Comparison of ENCODE assay signal across 30 cellular contexts in genomic region chr11:1129143-1129665, GRCh38. TPM values are rescaled to one million over a fixed set of nuclear protein-coding genes. Genes with fewer than 3 reads are reported as not detected.
DNase-seq lines count a peak whose midpoint lies in the region; ATAC-seq, FAIRE-seq and TF ChIP-seq lines count a peak whose summit lies in the region.
"Had no signal": no experiment of that assay in that cellular context is flagged by ENCODE, and none has a peak within 500 bp of the region (broad histone marks: within the 10 kb centered on the region; RNA-seq: fewer than 3 reads in every experiment).

No MANE protein-coding gene starts in this region.

- H4K20me1 ChIP-seq in K562 (replicated peaks; ENCODE audit: control insufficient read depth, insufficient read depth, low read length), result no peaks in the 10 kb centered on the region; the same call in 1 of the 2 replicates

- WGBS in K562 (ENCODE audit: insufficient coverage, low coverage, missing lambda C conversion rate), result 3% methylated on average over 17 of the region's 17 CpGs

- no peak for TF ChIP-seq POLR2A in K562 (conservative IDR thresholded peaks at IDR 0.05)

- peaks cover 11% of the 10 kb centered on the region for H3K9me3 Mint-ChIP-seq in progenitor cell of endocrine pancreas (ENCODE audit: low read depth)

- in situ Hi-C loops in GM13977 (cut with MboI; ENCODE audit: low pct_unique_long_range_greater_than_20kb, low sequenced_read_pairs, unreplicated experiment), result no loop called here
- in situ Hi-C loops in K562 (cut with MboI), result no loop called here

- TF ChIP-seq EP300 in K562 (IDR thresholded peaks at IDR 0.05; ENCODE audit: low read length), result no peak

- H3K9me1 ChIP-seq in K562 (ENCODE audit: control insufficient read depth, insufficient read depth, low read length), result no peaks in the 10 kb centered on the region

- H2AFZ ChIP-seq in K562 (ENCODE audit: low read depth, low read length), result no peak overlapping the region

- POLR2A ChIA-PET in K562 (lab: Yijun Ruan, JAX), result interaction anchor here (0.6 kb wide), 3 partner anchors 33 to 133 kb away, joined by 3 read pairs; no protein-coding TSS in a partner anchor

- intact Hi-C loops in K562 (cut with micrococcal nuclease), result no loop called here

- no peak for TF ChIP-seq RAD21 in K562 (CRISPR knock-in tag; conservative IDR thresholded peaks at IDR 0.05 in 1 of 2, IDR thresholded peaks at IDR 0.05 in 1 of 2)

- DNase-seq in activated CD8-positive, alpha-beta memory T cell treated with anti-CD3 and anti-CD28 coated beads, Interleukin-2, amount 50 U/mL, for 48 hours, result peak; percentile 28
- no peak for DNase-seq in activated CD8-positive, alpha-beta memory T cell treated with anti-CD3 and anti-CD28 coated beads for 24 hours
- DNase-seq in GM13977 (ENCODE audit: low spot score) (peak; percentile 18), K562 (ENCODE audit: extremely low read depth in 1 of 4, low spot score in 3 of 4) (no peak), progenitor cell of endocrine pancreas (ENCODE audit: low spot score, unreplicated experiment) (peak; percentile 8)
- no peak for DNase-seq in stimulated activated CD8-positive, alpha-beta memory T cell treated with anti-CD3 and anti-CD28 coated beads, Interleukin-4, amount 100 ng/mL, for 48 hours
- DNase-seq: activated CD8-positive, alpha-beta T cell treated with anti-CD3 and anti-CD28 coated beads, Interleukin-2, amount 10 ng/mL, durations not matched to agents 7 days and 5 days; activated T-cell treated with anti-CD3 and anti-CD28 coated beads, Interleukin-2, amount 50 U/mL, for 1 hour; body of pancreas; CD4-positive, alpha-beta memory T cell; NCI-H1092; NCI-H187 treated with DMSO at 0.1 percent for 48 hours; NCI-H2227 treated with DMSO at 0.1 percent for 48 hours; substantia nigra; T-helper 1 cell had no signal

- no peak overlapping the region for H3K4me3 ChIP-seq in K562
- H3K4me3 ChIP-seq: body of pancreas, HAP-1, ovary, Peyer's patch, SJCRH30, spleen, vagina had no signal

- no peaks in the 10 kb centered on the region; the same call in 1 of the 2 replicates for H3K9me3 ChIP-seq in K562 (replicated peaks; ENCODE audit: control insufficient read depth, insufficient read depth, low read depth, low read length)
- H3K9me3 ChIP-seq: body of pancreas, ovary, SJCRH30, vagina had no signal

- H3K4me2 ChIP-seq in K562 (ENCODE audit: insufficient read depth, low read length), result no peak overlapping the region

- no peak for FAIRE-seq in K562 (lab: Jason Lieb, UNC)
- FAIRE-seq: A204.1 had no signal

- H3K27ac Mint-ChIP-seq in progenitor cell of endocrine pancreas, result no peak overlapping the region
- H3K27ac Mint-ChIP-seq: activated CD8-positive, alpha-beta T cell treated with anti-CD3 and anti-CD28 coated beads, Interleukin-2, amount 10 ng/mL, durations not matched to agents 7 days and 5 days; CD4-positive, alpha-beta memory T cell; IgD-negative memory B cell; mesothelial cell of epicardium; nephron had no signal

- BruUV-seq in K562 (replicated peaks; lab: Mats Ljungman, UMichigan), result no TSS peak

- H3K4me1 Mint-ChIP-seq in progenitor cell of endocrine pancreas (ENCODE audit: low read depth), result peaks cover 7% of the 10 kb centered on the region
- H3K4me1 Mint-ChIP-seq: CD4-positive, alpha-beta memory T cell; IgD-negative memory B cell; mesothelial cell of epicardium; nephron had no signal

- H3K4me3 Mint-ChIP-seq in progenitor cell of endocrine pancreas (ENCODE audit: low read depth), result no peak overlapping the region
- H3K4me3 Mint-ChIP-seq: activated CD8-positive, alpha-beta T cell treated with anti-CD3 and anti-CD28 coated beads, Interleukin-2, amount 10 ng/mL, durations not matched to agents 7 days and 5 days; CD4-positive, alpha-beta memory T cell; IgD-negative memory B cell; mesothelial cell of epicardium; nephron had no signal

- H3K27ac ChIP-seq in K562 (ENCODE audit: extremely low read depth, low read depth, low read length), result no peak overlapping the region
- H3K27ac ChIP-seq: body of pancreas, ovary, Peyer's patch, SJCRH30, spleen, vagina had no signal

- H3K79me2 ChIP-seq in K562 (ENCODE audit: control insufficient read depth, insufficient read depth, low read length), result no peaks in the 10 kb centered on the region

- TF ChIP-seq CTCF in GM13977 (IDR thresholded peaks at IDR 0.05; ENCODE audit: extremely low read depth, insufficient read depth, missing control alignments) (no peak), K562 (IDR thresholded peaks at IDR 0.05 in 2 of 3, conservative IDR thresholded peaks at IDR 0.05 in 1 of 3; ENCODE audit: insufficient read depth in 2 of 3, low read depth in 1 of 3, low read length in 3 of 3) (no peak), progenitor cell of endocrine pancreas (IDR thresholded peaks at IDR 0.05; ENCODE audit: unreplicated experiment) (no peak)

- no peaks in the 10 kb centered on the region for H3K36me3 ChIP-seq in K562 (ENCODE audit: control insufficient read depth, insufficient read depth, low read length)
- H3K36me3 ChIP-seq: HAP-1, ovary, Peyer's patch, SJCRH30, spleen, vagina had no signal

- peaks cover 10% of the 10 kb centered on the region for H3K27me3 Mint-ChIP-seq in progenitor cell of endocrine pancreas

- H3K9ac ChIP-seq in K562 (ENCODE audit: insufficient read depth in 1 of 2, low read depth in 2 of 2, low read length in 2 of 2), result no peak overlapping the region

- peaks cover 0 to 55% of the 10 kb centered on the region in 2 experiments; a peak in 2 of 5 replicates for H3K27me3 ChIP-seq in K562 (ENCODE audit: control insufficient read depth in 2 of 2, insufficient read depth in 2 of 2, low read length in 2 of 2)
- H3K27me3 ChIP-seq: ovary, Peyer's patch, vagina had no signal

- peaks cover 0 to 14% of the 10 kb centered on the region in 2 experiments; a peak in 1 of 5 replicates for H3K4me1 ChIP-seq in K562 (replicated peaks in 1 of 2; ENCODE audit: control insufficient read depth in 2 of 2, insufficient read depth in 2 of 2, low read length in 2 of 2)
- H3K4me1 ChIP-seq: body of pancreas, HAP-1, Peyer's patch, SJCRH30, spleen, vagina had no signal

- CTCF ChIA-PET in K562 (lab: Yijun Ruan, JAX; ENCODE audit: low intra/inter-chr PET ratio), result no interaction called here

- no peak; the same call in 2 of the 3 replicates for ATAC-seq in K562
- no peak for ATAC-seq in HG03460 (IDR thresholded peaks at IDR 0.05; ENCODE audit: unreplicated experiment)
- no peak for ATAC-seq in GM21717 (IDR thresholded peaks at IDR 0.05; ENCODE audit: unreplicated experiment)
- ATAC-seq: activated CD8-positive, alpha-beta T cell treated with anti-CD3 and anti-CD28 coated beads, Interleukin-2, amount 10 ng/mL, durations not matched to agents 7 days and 5 days; body of pancreas had no signal

- H3K36me3 Mint-ChIP-seq in progenitor cell of endocrine pancreas (ENCODE audit: insufficient read depth), result peaks cover 2% of the 10 kb centered on the region
- H3K36me3 Mint-ChIP-seq: mesothelial cell of epicardium had no signal

TF ChIP-seq in K562, 482 proteins besides CTCF, POLR2A, EP300 and RAD21 (continues in another document):
- no peak for TF ChIP-seq NR2F6 (CRISPR knock-in tag; IDR thresholded peaks at IDR 0.05)
- no peak for TF ChIP-seq ZNF785 (CRISPR knock-in tag; IDR thresholded peaks at IDR 0.05)

RNA-seq across cellular contexts. Expression of gene MUC5AC, which starts 28.5 kb away (rescaled TPM):
- total RNA-seq in K562 (2011; cell fraction: chromatin; rRNA removed; ENCODE audit: low replicate concordance), result not detected in 2 replicates
- total RNA-seq in K562 (2011; cell fraction: nucleolus; rRNA removed), result not detected in 2 replicates
- not detected in 2 replicates for total RNA-seq in K562 (2011; cell fraction: nucleoplasm; rRNA removed)
- total RNA-seq in K562 (2014; rRNA removed), result not detected in 2 replicates
- not detected in 2 replicates for total RNA-seq in K562 (2014; rRNA removed; fragmentation: Illumina TruSeq; extraction: Trizol)
- not detected in 2 replicates for total RNA-seq in K562 (2015; rRNA removed; fragmentation: Illumina TruSeq; extraction: Trizol)
- under 0.01 TPM in 1 of 2 replicates, not detected in the other for total RNA-seq in K562 (2021)
- polyA plus RNA-seq in K562 (2011; rRNA removed), result not detected in 2 replicates
- polyA plus RNA-seq in K562 (2011; cell fraction: cytosol; rRNA removed), result under 0.01 TPM in 1 of 2 replicates, not detected in the other
- not detected in 2 replicates for polyA plus RNA-seq in K562 (2011; cell fraction: nucleus; rRNA removed)
- polyA plus RNA-seq in K562 (2012), result under 0.01 TPM in 2 replicates
- polyA plus RNA-seq in K562 (2014; fragmentation: Illumina TruSeq; extraction: Trizol), result not detected in 2 replicates
- polyA plus RNA-seq in K562 (2014; fragmentation: Nextera tagmentation; extraction: Ambion mirVana), result not detected
- polyA plus RNA-seq in K562 (2014; rRNA removed), result not detected in 2 replicates
- polyA minus RNA-seq in K562 (2011; rRNA and poly(A)+ RNA removed), result not detected in 2 replicates
- polyA minus RNA-seq in K562 (2011; cell fraction: cytosol; rRNA and poly(A)+ RNA removed), result not detected in 2 replicates
- not detected in 2 replicates for polyA minus RNA-seq in K562 (2011; cell fraction: nucleus; rRNA and poly(A)+ RNA removed)
- total RNA-seq in progenitor cell of endocrine pancreas, result 0.02 TPM in 1 of 2 replicates, not detected in the other
- total RNA-seq: activated CD8-positive, alpha-beta T cell treated with anti-CD3 and anti-CD28 coated beads, Interleukin-2, amount 10 ng/mL, durations not matched to agents 7 days and 5 days; CD4-positive, alpha-beta memory T cell; G401; glomerular endothelial cell; liver; mesothelial cell of epicardium; Peyer's patch; SJCRH30; spleen; vagina had no signal
- polyA plus RNA-seq: CD4-positive, alpha-beta memory T cell; IgD-negative memory B cell; liver; ovary had no signal

RNA-seq across cellular contexts. Expression of gene MUC2, which starts 54.5 kb away (rescaled TPM):
- 0.05 and 0.49 TPM in 2 replicates for total RNA-seq in K562 (2011; cell fraction: chromatin; rRNA removed; ENCODE audit: low replicate concordance)
- under 0.01 TPM in 1 of 2 replicates, not detected in the other for total RNA-seq in K562 (2011; cell fraction: nucleolus; rRNA removed)
- total RNA-seq in K562 (2011; cell fraction: nucleoplasm; rRNA removed), result 0.08 and 0.59 TPM in 2 replicates
- total RNA-seq in K562 (2014; rRNA removed), result not detected in 2 replicates
- not detected in 2 replicates for total RNA-seq in K562 (2014; rRNA removed; fragmentation: Illumina TruSeq; extraction: Trizol)
- not detected in 2 replicates for total RNA-seq in K562 (2015; rRNA removed; fragmentation: Illumina TruSeq; extraction: Trizol)
- total RNA-seq in K562 (2021), result 0.18 and 0.38 TPM in 2 replicates
- not detected in 2 replicates for polyA plus RNA-seq in K562 (2011; rRNA removed)
- not detected in 2 replicates for polyA plus RNA-seq in K562 (2011; cell fraction: cytosol; rRNA removed)
- polyA plus RNA-seq in K562 (2011; cell fraction: nucleus; rRNA removed), result not detected in 2 replicates
- polyA plus RNA-seq in K562 (2012), result 0.04 TPM in 1 of 2 replicates, not detected in the other
- under 0.01 TPM in 1 of 2 replicates, not detected in the other for polyA plus RNA-seq in K562 (2014; fragmentation: Illumina TruSeq; extraction: Trizol)
- polyA plus RNA-seq in K562 (2014; fragmentation: Nextera tagmentation; extraction: Ambion mirVana), result not detected
- not detected in 2 replicates for polyA plus RNA-seq in K562 (2014; rRNA removed)
- not detected in 2 replicates for polyA minus RNA-seq in K562 (2011; rRNA and poly(A)+ RNA removed)
- not detected in 2 replicates for polyA minus RNA-seq in K562 (2011; cell fraction: cytosol; rRNA and poly(A)+ RNA removed)
- polyA minus RNA-seq in K562 (2011; cell fraction: nucleus; rRNA and poly(A)+ RNA removed), result not detected in 2 replicates
- not detected in 2 replicates for total RNA-seq in progenitor cell of endocrine pancreas
- total RNA-seq: activated CD8-positive, alpha-beta T cell treated with anti-CD3 and anti-CD28 coated beads, Interleukin-2, amount 10 ng/mL, durations not matched to agents 7 days and 5 days; CD4-positive, alpha-beta memory T cell; G401; glomerular endothelial cell; liver; vagina had no signal
- polyA plus RNA-seq: CD4-positive, alpha-beta memory T cell; IgD-negative memory B cell had no signal

Comparison
In these comparisons a context has a peak if more than half of its experiments do, and no peak if none do; other contexts are left out.
1. DNase-seq: peak in activated CD8-positive, alpha-beta memory T cell treated with anti-CD3 and anti-CD28 coated beads, Interleukin-2, amount 50 U/mL, for 48 hours (single experiment), GM13977 (single experiment) and progenitor cell of endocrine pancreas (single experiment); none in activated CD8-positive, alpha-beta memory T cell treated with anti-CD3 and anti-CD28 coated beads for 24 hours (single experiment), K562 (0 of 4) and stimulated activated CD8-positive, alpha-beta memory T cell treated with anti-CD3 and anti-CD28 coated beads, Interleukin-4, amount 100 ng/mL, for 48 hours (single experiment).